9 cellular contexts compared by ENCODE assay signal in genomic region chr9:2181794-2182193, GRCh38.
DNase-seq lines count a peak whose midpoint lies in the region; FAIRE-seq and TF ChIP-seq lines count a peak whose summit lies in the region.
"Had no signal": no experiment of that assay in that cellular context is flagged by ENCODE, and none has a peak within 500 bp of the region (broad histone marks: within the 10 kb centered on the region; RNA-seq: fewer than 3 reads in every experiment).

No MANE protein-coding gene starts in this region.

- TF ChIP-seq CTCF in D721Med (IDR thresholded peaks at IDR 0.05; ENCODE audit: insufficient read depth, missing control alignments) (peak; percentile 60), mammary epithelial cell (conservative IDR thresholded peaks at IDR 0.05 in 1 of 2, IDR thresholded peaks at IDR 0.05 in 1 of 2; ENCODE audit: extremely low read depth in 1 of 2, insufficient read depth in 1 of 2, low read depth in 1 of 2, low read length in 2 of 2) (peak; percentile 38 to 67)

- H4K20me1 ChIP-seq in mammary epithelial cell (ENCODE audit: insufficient read depth, low read length), result no peaks in the 10 kb centered on the region

- H3K4me3 ChIP-seq in mammary epithelial cell (replicated peaks in 1 of 3; ENCODE audit: insufficient read depth in 1 of 3, low read depth in 2 of 3, low read length in 3 of 3), result no peak overlapping the region
- H3K4me3 ChIP-seq: upper lobe of left lung had no signal

- intact Hi-C loops in mammary epithelial cell (cut with micrococcal nuclease), result no loop called here

- WGBS in mammary epithelial cell (ENCODE audit: low coverage, missing lambda C conversion rate), result 79% methylated on average over 6 of the region's 7 CpGs

- H3K27ac ChIP-seq in mammary epithelial cell (ENCODE audit: insufficient read depth, low read depth, low read length), result no peak overlapping the region
- H3K27ac ChIP-seq: upper lobe of left lung had no signal

- H3K4me2 ChIP-seq in mammary epithelial cell (ENCODE audit: insufficient read depth, low read depth, low read length), result no peak overlapping the region

- H3K4me1 ChIP-seq in mammary epithelial cell (ENCODE audit: insufficient read depth, low read length), result no peaks in the 10 kb centered on the region

- H3K79me2 ChIP-seq in mammary epithelial cell (ENCODE audit: insufficient read depth, low read length), result no peaks in the 10 kb centered on the region

- no TSS peak for BruUV-seq in mammary epithelial cell (replicated peaks; lab: Mats Ljungman, UMichigan)

- no peaks in the 10 kb centered on the region for H3K9me3 ChIP-seq in mammary epithelial cell (replicated peaks; ENCODE audit: insufficient read depth, low read length)
- H3K9me3 ChIP-seq: upper lobe of left lung had no signal

- no peak overlapping the region for H3K9ac ChIP-seq in mammary epithelial cell (ENCODE audit: insufficient read depth, low read length)

- CTCF ChIA-PET in mammary epithelial cell (lab: Charles Lee; ENCODE audit: low non-redundant PET), result interaction anchor here (0.6 kb wide), 1 partner anchor 796 kb away, joined by 3 read pairs; no protein-coding TSS in a partner anchor

- H3K27me3 ChIP-seq in mammary epithelial cell (ENCODE audit: insufficient read depth, low read length), result no peaks in the 10 kb centered on the region
- H3K27me3 ChIP-seq: upper lobe of left lung had no signal

- DNase-seq in D721Med (ENCODE audit: insufficient read length, low spot score) (no peak), HT-29 (ENCODE audit: low spot score) (peak; percentile 14), mammary epithelial cell (no peak), lung microvascular endothelial cell (ENCODE audit: low read depth in 2 of 2) (peak; percentile 52 to 69), SIG-M5 (lab: John Stamatoyannopoulos, UW) (no peak), retina (no peak), cerebellar cortex (ENCODE audit: low spot score) (no peak), cerebellum (ENCODE audit: low spot score) (no peak)

- in situ Hi-C loops in mammary epithelial cell (cut with MboI; ENCODE audit: low sequenced_read_pairs in 2 of 2), result no loop called here

- no peak overlapping the region for H2AFZ ChIP-seq in mammary epithelial cell (ENCODE audit: low read depth, low read length)

- peaks cover 5% of the 10 kb centered on the region for H3K36me3 ChIP-seq in mammary epithelial cell (ENCODE audit: insufficient read depth, low read length)

- FAIRE-seq in D721Med (lab: Jason Lieb, UNC), result no peak

- dilution Hi-C loops in mammary epithelial cell (cut with HindIII; ENCODE audit: low sequenced_read_pairs), result no loop called here

Comparison
In these comparisons a context has a peak if more than half of its experiments do, and no peak if none do; other contexts are left out.
1. DNase-seq: peak in HT-29 (single experiment) and lung microvascular endothelial cell (2 of 2); none in D721Med (single experiment), mammary epithelial cell (single experiment), SIG-M5 (single experiment), retina (single experiment), cerebellar cortex (single experiment) and cerebellum (single experiment).